Comparison of ENCODE assay signal across 2 cellular contexts in the genomic region with DNA sequence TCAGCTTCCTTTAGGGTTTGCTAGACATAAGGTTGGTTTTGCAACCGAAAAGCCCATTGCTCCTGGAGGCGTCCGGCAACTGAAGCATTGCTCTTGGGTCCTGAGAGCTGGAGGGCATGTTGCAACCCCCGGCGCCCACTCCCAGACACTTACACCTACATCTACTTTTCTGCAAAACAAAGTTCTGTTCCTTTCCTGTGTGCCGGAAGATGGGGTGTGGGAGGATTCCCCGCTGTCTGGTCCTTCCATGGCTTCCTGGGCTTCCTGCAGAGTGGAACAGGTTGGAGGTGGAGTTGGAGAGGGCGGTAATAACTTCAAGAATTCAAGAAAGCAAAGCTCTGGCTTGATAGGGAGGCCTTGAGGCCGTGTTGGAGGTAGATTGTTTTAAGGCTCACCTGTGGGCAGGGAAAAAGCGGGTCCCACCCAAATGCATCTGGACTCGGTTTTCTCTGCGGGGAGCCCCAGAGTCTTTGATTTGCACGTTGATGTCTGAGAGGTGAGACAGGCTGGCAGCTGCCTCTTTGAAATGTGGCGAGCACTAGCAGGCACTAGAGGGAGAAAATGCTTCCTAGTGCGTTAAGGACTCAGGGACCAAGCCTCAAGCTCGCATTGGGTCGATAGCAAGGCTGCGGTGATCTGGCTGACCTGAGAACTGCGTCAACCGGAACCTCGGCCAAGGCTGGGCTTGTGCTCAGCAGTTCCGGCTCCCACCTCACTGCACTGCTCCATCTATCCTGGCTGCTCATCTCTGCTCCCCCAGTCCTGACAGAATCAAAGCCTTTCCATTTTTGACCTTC.
TF ChIP-seq lines count a peak whose summit lies in the region.

No MANE protein-coding gene starts in this region.

TF ChIP-seq in SK-N-SH, 30 proteins besides CTCF, POLR2A, EP300 and RAD21 (continued from another document):
- TF ChIP-seq, protein P1, sequence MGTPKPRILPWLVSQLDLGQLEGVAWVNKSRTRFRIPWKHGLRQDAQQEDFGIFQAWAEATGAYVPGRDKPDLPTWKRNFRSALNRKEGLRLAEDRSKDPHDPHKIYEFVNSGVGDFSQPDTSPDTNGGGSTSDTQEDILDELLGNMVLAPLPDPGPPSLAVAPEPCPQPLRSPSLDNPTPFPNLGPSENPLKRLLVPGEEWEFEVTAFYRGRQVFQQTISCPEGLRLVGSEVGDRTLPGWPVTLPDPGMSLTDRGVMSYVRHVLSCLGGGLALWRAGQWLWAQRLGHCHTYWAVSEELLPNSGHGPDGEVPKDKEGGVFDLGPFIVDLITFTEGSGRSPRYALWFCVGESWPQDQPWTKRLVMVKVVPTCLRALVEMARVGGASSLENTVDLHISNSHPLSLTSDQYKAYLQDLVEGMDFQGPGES (IDR thresholded peaks at IDR 0.05; ENCODE audit: low read depth, low read length): no peak
- TF ChIP-seq POLR2AphosphoS5 (IDR thresholded peaks at IDR 0.05; ENCODE audit: low read depth, low read length) (no peak), FOXJ3 (CRISPR knock-in tag; IDR thresholded peaks at IDR 0.05) (no peak), GATA2 (CRISPR knock-in tag; IDR thresholded peaks at IDR 0.05) (no peak), RXRA (IDR thresholded peaks at IDR 0.05; ENCODE audit: borderline replicate concordance, low read depth) (no peak), RCOR1 (IDR thresholded peaks at IDR 0.05; ENCODE audit: low read length) (no peak), SMC3 (IDR thresholded peaks at IDR 0.05; ENCODE audit: low read depth, low read length) (no peak), YY1 (IDR thresholded peaks at IDR 0.05; ENCODE audit: low read depth) (no peak), EZH2phosphoT487 (IDR thresholded peaks at IDR 0.05; ENCODE audit: borderline replicate concordance, low read depth) (no peak), TEAD4 (IDR thresholded peaks at IDR 0.05; ENCODE audit: borderline replicate concordance, insufficient read depth) (no peak), JUND (IDR thresholded peaks at IDR 0.05) (no peak), MEF2A (IDR thresholded peaks at IDR 0.05; ENCODE audit: borderline replicate concordance, low read depth) (no peak)
- TF ChIP-seq, protein P2, sequence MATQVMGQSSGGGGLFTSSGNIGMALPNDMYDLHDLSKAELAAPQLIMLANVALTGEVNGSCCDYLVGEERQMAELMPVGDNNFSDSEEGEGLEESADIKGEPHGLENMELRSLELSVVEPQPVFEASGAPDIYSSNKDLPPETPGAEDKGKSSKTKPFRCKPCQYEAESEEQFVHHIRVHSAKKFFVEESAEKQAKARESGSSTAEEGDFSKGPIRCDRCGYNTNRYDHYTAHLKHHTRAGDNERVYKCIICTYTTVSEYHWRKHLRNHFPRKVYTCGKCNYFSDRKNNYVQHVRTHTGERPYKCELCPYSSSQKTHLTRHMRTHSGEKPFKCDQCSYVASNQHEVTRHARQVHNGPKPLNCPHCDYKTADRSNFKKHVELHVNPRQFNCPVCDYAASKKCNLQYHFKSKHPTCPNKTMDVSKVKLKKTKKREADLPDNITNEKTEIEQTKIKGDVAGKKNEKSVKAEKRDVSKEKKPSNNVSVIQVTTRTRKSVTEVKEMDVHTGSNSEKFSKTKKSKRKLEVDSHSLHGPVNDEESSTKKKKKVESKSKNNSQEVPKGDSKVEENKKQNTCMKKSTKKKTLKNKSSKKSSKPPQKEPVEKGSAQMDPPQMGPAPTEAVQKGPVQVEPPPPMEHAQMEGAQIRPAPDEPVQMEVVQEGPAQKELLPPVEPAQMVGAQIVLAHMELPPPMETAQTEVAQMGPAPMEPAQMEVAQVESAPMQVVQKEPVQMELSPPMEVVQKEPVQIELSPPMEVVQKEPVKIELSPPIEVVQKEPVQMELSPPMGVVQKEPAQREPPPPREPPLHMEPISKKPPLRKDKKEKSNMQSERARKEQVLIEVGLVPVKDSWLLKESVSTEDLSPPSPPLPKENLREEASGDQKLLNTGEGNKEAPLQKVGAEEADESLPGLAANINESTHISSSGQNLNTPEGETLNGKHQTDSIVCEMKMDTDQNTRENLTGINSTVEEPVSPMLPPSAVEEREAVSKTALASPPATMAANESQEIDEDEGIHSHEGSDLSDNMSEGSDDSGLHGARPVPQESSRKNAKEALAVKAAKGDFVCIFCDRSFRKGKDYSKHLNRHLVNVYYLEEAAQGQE (IDR thresholded peaks at IDR 0.05; ENCODE audit: low read depth, low read length): no peak
- TF ChIP-seq, protein P3, sequence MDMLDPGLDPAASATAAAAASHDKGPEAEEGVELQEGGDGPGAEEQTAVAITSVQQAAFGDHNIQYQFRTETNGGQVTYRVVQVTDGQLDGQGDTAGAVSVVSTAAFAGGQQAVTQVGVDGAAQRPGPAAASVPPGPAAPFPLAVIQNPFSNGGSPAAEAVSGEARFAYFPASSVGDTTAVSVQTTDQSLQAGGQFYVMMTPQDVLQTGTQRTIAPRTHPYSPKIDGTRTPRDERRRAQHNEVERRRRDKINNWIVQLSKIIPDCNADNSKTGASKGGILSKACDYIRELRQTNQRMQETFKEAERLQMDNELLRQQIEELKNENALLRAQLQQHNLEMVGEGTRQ (IDR thresholded peaks at IDR 0.05; ENCODE audit: borderline replicate concordance, low read depth, low read length): no peak

TF ChIP-seq in SK-N-SH treated with all-trans-retinoic acid at 6 μM for 48 hours, 23 proteins besides CTCF, POLR2A, EP300 and RAD21 (continued from another document):
- TF ChIP-seq, protein P4, sequence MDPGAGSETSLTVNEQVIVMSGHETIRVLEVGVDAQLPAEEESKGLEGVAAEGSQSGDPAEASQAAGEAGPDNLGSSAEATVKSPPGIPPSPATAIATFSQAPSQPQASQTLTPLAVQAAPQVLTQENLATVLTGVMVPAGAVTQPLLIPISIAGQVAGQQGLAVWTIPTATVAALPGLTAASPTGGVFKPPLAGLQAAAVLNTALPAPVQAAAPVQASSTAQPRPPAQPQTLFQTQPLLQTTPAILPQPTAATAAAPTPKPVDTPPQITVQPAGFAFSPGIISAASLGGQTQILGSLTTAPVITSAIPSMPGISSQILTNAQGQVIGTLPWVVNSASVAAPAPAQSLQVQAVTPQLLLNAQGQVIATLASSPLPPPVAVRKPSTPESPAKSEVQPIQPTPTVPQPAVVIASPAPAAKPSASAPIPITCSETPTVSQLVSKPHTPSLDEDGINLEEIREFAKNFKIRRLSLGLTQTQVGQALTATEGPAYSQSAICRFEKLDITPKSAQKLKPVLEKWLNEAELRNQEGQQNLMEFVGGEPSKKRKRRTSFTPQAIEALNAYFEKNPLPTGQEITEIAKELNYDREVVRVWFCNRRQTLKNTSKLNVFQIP (CRISPR knock-in tag; IDR thresholded peaks at IDR 0.05; ENCODE audit: borderline replicate concordance, low read depth): no peak
- TF ChIP-seq PPARA (CRISPR knock-in tag; IDR thresholded peaks at IDR 0.05; ENCODE audit: borderline replicate concordance) (no peak), OSR1 (CRISPR knock-in tag; IDR thresholded peaks at IDR 0.05) (no peak), ZNF565 (CRISPR knock-in tag; conservative IDR thresholded peaks at IDR 0.05; ENCODE audit: low read depth) (no peak)
TF ChIP-seq in SK-N-SH treated with all-trans-retinoic acid at 6 μM for 48 hours: peak in this region for 0.
